In genomic region chrX:102599084-102599949, GRCh38 we compare ENCODE assay signal across 8 cellular contexts. TPM values are rescaled to one million over a fixed set of nuclear protein-coding genes. Genes with fewer than 3 reads are reported as not detected.
DNase-seq lines count a peak whose midpoint lies in the region; ATAC-seq and TF ChIP-seq lines count a peak whose summit lies in the region.

Gene ARMCX5 (plus strand): TSS chrX:102599515. CDS start chrX:102602142, 2,627 bp downstream.

- H3K9me3 ChIP-seq in HEK293 (ENCODE audit: control insufficient read depth, insufficient read depth, low read depth, low read length), result no peaks in the 10 kb centered on the region
- H3K9me3 ChIP-seq in osteoblast (ENCODE audit: low read depth, low read length), result no peaks in the 10 kb centered on the region
- no peaks in the 10 kb centered on the region for H3K9me3 ChIP-seq in thymus (ENCODE audit: control insufficient read depth)

- intact Hi-C loops in Right ventricle myocardium inferior (cut with DNase I), result no loop called here

- TF ChIP-seq CTCF in HEK293 (tag by site-specific recombination; IDR thresholded peaks at IDR 0.05), result no peak
- no peak for TF ChIP-seq CTCF in osteoblast (IDR thresholded peaks at IDR 0.05; ENCODE audit: extremely low read depth, low read depth, low read length)

- H3K27ac Mint-ChIP-seq in activated naive CD8-positive, alpha-beta T cell, result peak within 1 kb of the TSS; percentile 98

- no peaks in the 10 kb centered on the region for H3K27me3 Mint-ChIP-seq in activated naive CD8-positive, alpha-beta T cell

- peaks cover 12% of the 10 kb centered on the region for H3K79me2 ChIP-seq in osteoblast (ENCODE audit: insufficient read depth, low read length)

- H3K4me3 Mint-ChIP-seq in activated naive CD8-positive, alpha-beta T cell, result peak within 1 kb of the TSS; percentile 100

- H3K4me1 Mint-ChIP-seq in activated naive CD8-positive, alpha-beta T cell (ENCODE audit: low read depth), result peaks cover 26% of the 10 kb centered on the region

- peak within 1 kb of the TSS; percentile 62 for H3K4me3 ChIP-seq in HEK293 (ENCODE audit: low read depth, low read length)
- peak within 1 kb of the TSS; percentile 81 for H3K4me3 ChIP-seq in osteoblast (ENCODE audit: insufficient read depth, low read length)
- peak within 1 kb of the TSS; percentile 66 for H3K4me3 ChIP-seq in thymus (ENCODE audit: low read length)

- H4K20me1 ChIP-seq in osteoblast (ENCODE audit: insufficient read depth, low read length), result peaks cover 9% of the 10 kb centered on the region

- WGBS in thymus, result under 1% methylated on average over 42 of the region's 42 CpGs

- H3K36me3 Mint-ChIP-seq in activated naive CD8-positive, alpha-beta T cell, result no peaks in the 10 kb centered on the region

- H3K36me3 ChIP-seq in HEK293 (ENCODE audit: control insufficient read depth in 2 of 2, insufficient read depth in 1 of 2, low read length in 2 of 2) (peaks cover 0 to 23% of the 10 kb centered on the region in 2 experiments; a peak in 1 of 3 replicates), osteoblast (ENCODE audit: insufficient read depth, low read length) (peaks cover 12% of the 10 kb centered on the region), thymus (ENCODE audit: control insufficient read depth, insufficient read depth) (peaks cover 9% of the 10 kb centered on the region)

- DNase-seq in GF-D8 (lab: John Stamatoyannopoulos, UW) (peak; percentile 74), MV-4-11 (lab: John Stamatoyannopoulos, UW) (peak; percentile 77), SK-N-DZ (ENCODE audit: low spot score) (peak; percentile 89), Right ventricle myocardium inferior (ENCODE audit: missing footprints) (peak; percentile 75), osteoblast (ENCODE audit: insufficient read length, low spot score, missing footprints) (peak; percentile 69)

- no peaks in the 10 kb centered on the region for H3K9me3 Mint-ChIP-seq in activated naive CD8-positive, alpha-beta T cell (ENCODE audit: low read depth)

- ATAC-seq in Right ventricle myocardium inferior, result peak; percentile 97

- H2AFZ ChIP-seq in osteoblast (ENCODE audit: low read length), result peak within 1 kb of the TSS; percentile 94

- H3K4me1 ChIP-seq in HEK293 (ENCODE audit: control insufficient read depth, insufficient read depth, low read length) (no peaks in the 10 kb centered on the region), osteoblast (ENCODE audit: insufficient read depth, low read length) (peaks cover 5% of the 10 kb centered on the region), thymus (ENCODE audit: control insufficient read depth, insufficient read depth, low read length) (peaks cover 6% of the 10 kb centered on the region)

- no peak within 1 kb of the TSS for H3K27ac ChIP-seq in HEK293 (ENCODE audit: extremely low read depth, low read depth, low read length)
- peak within 1 kb of the TSS; percentile 80 for H3K27ac ChIP-seq in osteoblast (ENCODE audit: low read depth, low read length)
- H3K27ac ChIP-seq in thymus (ENCODE audit: low read depth), result peak within 1 kb of the TSS; percentile 82

- POLR2A ChIA-PET in HEK293 (lab: Yijun Ruan, JAX), result interaction anchor here (1.0 to 1.3 kb wide), 3 partner anchors 11 to 60 kb away, joined by 3 to 4 read pairs (median 3); no protein-coding TSS in a partner anchor

- peak within 1 kb of the TSS; percentile 75 for H3K4me2 ChIP-seq in osteoblast (ENCODE audit: insufficient read depth, low read length)

- CTCF ChIA-PET in HEK293 (lab: Yijun Ruan, JAX), result interaction anchor here (1.1 to 1.5 kb wide), 2 partner anchors 15 to 105 kb away, joined by 3 to 4 read pairs; no protein-coding TSS in a partner anchor

- no peaks in the 10 kb centered on the region for H3K27me3 ChIP-seq in osteoblast (ENCODE audit: insufficient read depth, low read length)
- no peaks in the 10 kb centered on the region for H3K27me3 ChIP-seq in thymus (ENCODE audit: control insufficient read depth, insufficient read depth)

TF ChIP-seq in HEK293, 187 proteins besides CTCF, POLR2A, EP300 and RAD21 (continues in another document):
- TF ChIP-seq REST (tag by site-specific recombination; IDR thresholded peaks at IDR 0.05) (no peak), ZNF146 (tag by site-specific recombination; IDR thresholded peaks at IDR 0.05) (0 out of 2 replicates have a peak, but pooled peaks have one; percentile 32), ZNF324 (tag by site-specific recombination; IDR thresholded peaks at IDR 0.05) (peak; percentile 28; the same call in 1 of the 2 replicates), ZNF664 (tag by site-specific recombination; IDR thresholded peaks at IDR 0.05) (no peak), ZEB2 (tag by site-specific recombination; IDR thresholded peaks at IDR 0.05) (peak; percentile 40; the same call in 1 of the 2 replicates), ZBTB10 (tag by site-specific recombination; IDR thresholded peaks at IDR 0.05) (no peak), HOXD13 (CRISPR knock-in tag; IDR thresholded peaks at IDR 0.05; ENCODE audit: borderline replicate concordance) (no peak), SP2 (tag by site-specific recombination; IDR thresholded peaks at IDR 0.05) (peak; percentile 28), ZNF398 (tag by site-specific recombination; IDR thresholded peaks at IDR 0.05) (peak; percentile 27; the same call in 1 of the 2 replicates), ZNF747 (tag by site-specific recombination; IDR thresholded peaks at IDR 0.05) (no peak), ZFP3 (tag by site-specific recombination; IDR thresholded peaks at IDR 0.05; ENCODE audit: low read depth) (no peak), ZNF768 (tag by site-specific recombination; IDR thresholded peaks at IDR 0.05) (no peak), YY2 (tag by site-specific recombination; IDR thresholded peaks at IDR 0.05) (no peak), ZNF121 (tag by site-specific recombination; IDR thresholded peaks at IDR 0.05) (no peak), ZNF600 (tag by site-specific recombination; IDR thresholded peaks at IDR 0.05) (0 out of 2 replicates have a peak, but pooled peaks have one; percentile 25)

RNA-seq across cellular contexts. Expression of gene ARMCX5, which starts in this region (rescaled TPM):
- polyA plus RNA-seq in SK-N-DZ (2014; cell fraction: cytosol; rRNA removed), result 19.2 and 21.4 TPM in 2 replicates
- polyA plus RNA-seq in SK-N-DZ (2014; cell fraction: nucleus; rRNA removed), result 12.8 and 14.3 TPM in 2 replicates
- 3.2 TPM for total RNA-seq in Right ventricle myocardium inferior
- total RNA-seq in osteoblast, result 19.7 and 21.7 TPM in 2 replicates
- 12.2 TPM for polyA plus RNA-seq in thymus
